Comparison of ENCODE assay signal across 1 cellular context in the genomic region with DNA sequence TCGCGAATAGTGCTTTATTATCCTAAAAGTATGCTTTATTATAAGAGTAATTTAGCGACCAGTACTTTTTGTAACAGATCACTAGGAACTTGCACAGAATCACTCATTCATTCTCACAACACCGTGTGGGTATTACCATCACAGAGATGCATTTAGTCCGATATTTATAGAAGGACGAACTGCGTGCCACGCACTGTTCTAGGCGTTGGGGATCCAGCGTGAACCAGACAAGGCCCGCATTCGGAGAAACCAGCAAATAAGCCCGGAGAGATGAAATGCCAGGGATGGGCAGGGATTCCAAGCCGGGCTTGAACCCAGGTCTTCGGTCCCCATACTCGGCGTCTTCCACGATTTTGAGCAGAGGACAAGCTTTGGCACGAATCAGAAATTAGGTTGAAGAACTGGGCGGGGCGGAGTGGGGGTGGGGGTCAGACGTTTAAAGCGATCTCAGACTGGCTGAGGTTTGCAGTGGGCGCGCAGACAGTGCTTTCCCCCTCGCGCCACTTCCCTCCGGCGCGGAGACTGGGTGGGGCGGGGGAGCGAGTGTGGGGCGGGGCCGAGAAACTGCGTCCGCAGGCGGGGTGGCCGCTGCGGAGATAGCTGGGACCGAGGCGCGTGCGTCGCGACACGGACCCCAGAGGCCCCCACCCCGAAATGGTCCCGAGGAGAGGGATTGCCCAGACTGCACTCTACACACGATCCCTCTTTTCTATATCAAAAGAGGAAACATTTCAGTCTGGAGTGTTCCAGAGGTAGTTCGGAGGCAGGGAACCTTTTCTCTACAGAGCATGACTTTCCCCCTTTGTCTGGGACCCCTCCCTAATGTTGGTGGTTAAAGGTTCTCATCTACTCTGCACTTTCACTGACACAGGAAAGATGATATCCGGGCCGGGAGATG.
TF ChIP-seq lines count a peak whose summit lies in the region.

No MANE protein-coding gene starts in this region.

TF ChIP-seq in HEK293, 187 proteins besides CTCF, POLR2A, EP300 and RAD21 (continued from another document and continues in another):
- TF ChIP-seq, protein P1, sequence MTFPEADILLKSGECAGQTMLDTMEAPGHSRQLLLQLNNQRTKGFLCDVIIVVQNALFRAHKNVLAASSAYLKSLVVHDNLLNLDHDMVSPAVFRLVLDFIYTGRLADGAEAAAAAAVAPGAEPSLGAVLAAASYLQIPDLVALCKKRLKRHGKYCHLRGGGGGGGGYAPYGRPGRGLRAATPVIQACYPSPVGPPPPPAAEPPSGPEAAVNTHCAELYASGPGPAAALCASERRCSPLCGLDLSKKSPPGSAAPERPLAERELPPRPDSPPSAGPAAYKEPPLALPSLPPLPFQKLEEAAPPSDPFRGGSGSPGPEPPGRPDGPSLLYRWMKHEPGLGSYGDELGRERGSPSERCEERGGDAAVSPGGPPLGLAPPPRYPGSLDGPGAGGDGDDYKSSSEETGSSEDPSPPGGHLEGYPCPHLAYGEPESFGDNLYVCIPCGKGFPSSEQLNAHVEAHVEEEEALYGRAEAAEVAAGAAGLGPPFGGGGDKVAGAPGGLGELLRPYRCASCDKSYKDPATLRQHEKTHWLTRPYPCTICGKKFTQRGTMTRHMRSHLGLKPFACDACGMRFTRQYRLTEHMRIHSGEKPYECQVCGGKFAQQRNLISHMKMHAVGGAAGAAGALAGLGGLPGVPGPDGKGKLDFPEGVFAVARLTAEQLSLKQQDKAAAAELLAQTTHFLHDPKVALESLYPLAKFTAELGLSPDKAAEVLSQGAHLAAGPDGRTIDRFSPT (tag by site-specific recombination; IDR thresholded peaks at IDR 0.05): no peak
- TF ChIP-seq ZNF623 (tag by site-specific recombination; IDR thresholded peaks at IDR 0.05): no peak
- TF ChIP-seq ZNF596 (tag by site-specific recombination; IDR thresholded peaks at IDR 0.05): no peak
- TF ChIP-seq, protein P2, sequence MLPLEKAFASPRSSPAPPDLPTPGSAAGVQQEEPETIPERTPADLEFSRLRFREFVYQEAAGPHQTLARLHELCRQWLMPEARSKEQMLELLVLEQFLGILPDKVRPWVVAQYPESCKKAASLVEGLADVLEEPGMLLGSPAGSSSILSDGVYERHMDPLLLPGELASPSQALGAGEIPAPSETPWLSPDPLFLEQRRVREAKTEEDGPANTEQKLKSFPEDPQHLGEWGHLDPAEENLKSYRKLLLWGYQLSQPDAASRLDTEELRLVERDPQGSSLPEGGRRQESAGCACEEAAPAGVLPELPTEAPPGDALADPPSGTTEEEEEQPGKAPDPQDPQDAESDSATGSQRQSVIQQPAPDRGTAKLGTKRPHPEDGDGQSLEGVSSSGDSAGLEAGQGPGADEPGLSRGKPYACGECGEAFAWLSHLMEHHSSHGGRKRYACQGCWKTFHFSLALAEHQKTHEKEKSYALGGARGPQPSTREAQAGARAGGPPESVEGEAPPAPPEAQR (tag by site-specific recombination; IDR thresholded peaks at IDR 0.05): no peak
- no peak for TF ChIP-seq GLIS1 (tag by site-specific recombination; IDR thresholded peaks at IDR 0.05)
- 0 out of 2 replicates have a peak, but pooled peaks have one; percentile 17 for TF ChIP-seq ZNF24 (tag by site-specific recombination; IDR thresholded peaks at IDR 0.05)
- TF ChIP-seq SCRT2 (tag by site-specific recombination; IDR thresholded peaks at IDR 0.05): no peak
- TF ChIP-seq ZNF776 (tag by site-specific recombination; IDR thresholded peaks at IDR 0.05; ENCODE audit: borderline replicate concordance): no peak
- TF ChIP-seq ZBTB17 (tag by site-specific recombination; IDR thresholded peaks at IDR 0.05): no peak
- no peak for TF ChIP-seq ZNF146 (tag by site-specific recombination; IDR thresholded peaks at IDR 0.05)
- TF ChIP-seq ZBTB1 (tag by site-specific recombination; IDR thresholded peaks at IDR 0.05): no peak
- TF ChIP-seq ZNF514 (tag by site-specific recombination; IDR thresholded peaks at IDR 0.05): no peak
- TF ChIP-seq ZBTB48 (tag by site-specific recombination; IDR thresholded peaks at IDR 0.05): no peak; the same call in 1 of the 2 replicates
- 0 out of 2 replicates have a peak, but pooled peaks have one; percentile 11 for TF ChIP-seq PRDM1 (tag by site-specific recombination; IDR thresholded peaks at IDR 0.05)
- TF ChIP-seq, protein P3, sequence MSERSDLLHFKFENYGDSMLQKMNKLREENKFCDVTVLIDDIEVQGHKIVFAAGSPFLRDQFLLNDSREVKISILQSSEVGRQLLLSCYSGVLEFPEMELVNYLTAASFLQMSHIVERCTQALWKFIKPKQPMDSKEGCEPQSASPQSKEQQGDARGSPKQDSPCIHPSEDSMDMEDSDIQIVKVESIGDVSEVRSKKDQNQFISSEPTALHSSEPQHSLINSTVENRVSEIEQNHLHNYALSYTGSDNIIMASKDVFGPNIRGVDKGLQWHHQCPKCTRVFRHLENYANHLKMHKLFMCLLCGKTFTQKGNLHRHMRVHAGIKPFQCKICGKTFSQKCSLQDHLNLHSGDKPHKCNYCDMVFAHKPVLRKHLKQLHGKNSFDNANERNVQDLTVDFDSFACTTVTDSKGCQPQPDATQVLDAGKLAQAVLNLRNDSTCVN (tag by site-specific recombination; optimal IDR thresholded peaks at IDR 0.05): peak; percentile 56
- 0 out of 2 replicates have a peak, but pooled peaks have one; percentile 27 for TF ChIP-seq KLF9 (tag by site-specific recombination; IDR thresholded peaks at IDR 0.05; ENCODE audit: low read depth)
- no peak for TF ChIP-seq YY2 (tag by site-specific recombination; IDR thresholded peaks at IDR 0.05)
- no peak for TF ChIP-seq GLI2 (tag by site-specific recombination; IDR thresholded peaks at IDR 0.05; ENCODE audit: borderline replicate concordance, low read depth)
- no peak for TF ChIP-seq MYNN (tag by site-specific recombination; IDR thresholded peaks at IDR 0.05; ENCODE audit: borderline replicate concordance)
- TF ChIP-seq, protein P4, sequence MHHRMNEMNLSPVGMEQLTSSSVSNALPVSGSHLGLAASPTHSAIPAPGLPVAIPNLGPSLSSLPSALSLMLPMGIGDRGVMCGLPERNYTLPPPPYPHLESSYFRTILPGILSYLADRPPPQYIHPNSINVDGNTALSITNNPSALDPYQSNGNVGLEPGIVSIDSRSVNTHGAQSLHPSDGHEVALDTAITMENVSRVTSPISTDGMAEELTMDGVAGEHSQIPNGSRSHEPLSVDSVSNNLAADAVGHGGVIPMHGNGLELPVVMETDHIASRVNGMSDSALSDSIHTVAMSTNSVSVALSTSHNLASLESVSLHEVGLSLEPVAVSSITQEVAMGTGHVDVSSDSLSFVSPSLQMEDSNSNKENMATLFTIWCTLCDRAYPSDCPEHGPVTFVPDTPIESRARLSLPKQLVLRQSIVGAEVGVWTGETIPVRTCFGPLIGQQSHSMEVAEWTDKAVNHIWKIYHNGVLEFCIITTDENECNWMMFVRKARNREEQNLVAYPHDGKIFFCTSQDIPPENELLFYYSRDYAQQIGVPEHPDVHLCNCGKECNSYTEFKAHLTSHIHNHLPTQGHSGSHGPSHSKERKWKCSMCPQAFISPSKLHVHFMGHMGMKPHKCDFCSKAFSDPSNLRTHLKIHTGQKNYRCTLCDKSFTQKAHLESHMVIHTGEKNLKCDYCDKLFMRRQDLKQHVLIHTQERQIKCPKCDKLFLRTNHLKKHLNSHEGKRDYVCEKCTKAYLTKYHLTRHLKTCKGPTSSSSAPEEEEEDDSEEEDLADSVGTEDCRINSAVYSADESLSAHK (tag by site-specific recombination; IDR thresholded peaks at IDR 0.05): no peak
- TF ChIP-seq ZNF843 (tag by site-specific recombination; IDR thresholded peaks at IDR 0.05): no peak
- no peak for TF ChIP-seq BCL11B (tag by site-specific recombination; IDR thresholded peaks at IDR 0.05; ENCODE audit: low read depth)
- TF ChIP-seq, protein P5, sequence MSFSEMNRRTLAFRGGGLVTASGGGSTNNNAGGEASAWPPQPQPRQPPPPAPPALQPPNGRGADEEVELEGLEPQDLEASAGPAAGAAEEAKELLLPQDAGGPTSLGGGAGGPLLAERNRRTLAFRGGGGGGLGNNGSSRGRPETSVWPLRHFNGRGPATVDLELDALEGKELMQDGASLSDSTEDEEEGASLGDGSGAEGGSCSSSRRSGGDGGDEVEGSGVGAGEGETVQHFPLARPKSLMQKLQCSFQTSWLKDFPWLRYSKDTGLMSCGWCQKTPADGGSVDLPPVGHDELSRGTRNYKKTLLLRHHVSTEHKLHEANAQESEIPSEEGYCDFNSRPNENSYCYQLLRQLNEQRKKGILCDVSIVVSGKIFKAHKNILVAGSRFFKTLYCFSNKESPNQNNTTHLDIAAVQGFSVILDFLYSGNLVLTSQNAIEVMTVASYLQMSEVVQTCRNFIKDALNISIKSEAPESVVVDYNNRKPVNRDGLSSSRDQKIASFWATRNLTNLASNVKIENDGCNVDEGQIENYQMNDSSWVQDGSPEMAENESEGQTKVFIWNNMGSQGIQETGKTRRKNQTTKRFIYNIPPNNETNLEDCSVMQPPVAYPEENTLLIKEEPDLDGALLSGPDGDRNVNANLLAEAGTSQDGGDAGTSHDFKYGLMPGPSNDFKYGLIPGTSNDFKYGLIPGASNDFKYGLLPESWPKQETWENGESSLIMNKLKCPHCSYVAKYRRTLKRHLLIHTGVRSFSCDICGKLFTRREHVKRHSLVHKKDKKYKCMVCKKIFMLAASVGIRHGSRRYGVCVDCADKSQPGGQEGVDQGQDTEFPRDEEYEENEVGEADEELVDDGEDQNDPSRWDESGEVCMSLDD (tag by site-specific recombination; IDR thresholded peaks at IDR 0.05): peak; percentile 21; the same call in 1 of the 2 replicates
- TF ChIP-seq ZBTB21 (tag by site-specific recombination; IDR thresholded peaks at IDR 0.05): no peak
- TF ChIP-seq ZNF621 (tag by site-specific recombination; IDR thresholded peaks at IDR 0.05): no peak
- TF ChIP-seq ZNF138 (tag by site-specific recombination; IDR thresholded peaks at IDR 0.05; ENCODE audit: borderline replicate concordance): no peak
- TF ChIP-seq, protein P6, sequence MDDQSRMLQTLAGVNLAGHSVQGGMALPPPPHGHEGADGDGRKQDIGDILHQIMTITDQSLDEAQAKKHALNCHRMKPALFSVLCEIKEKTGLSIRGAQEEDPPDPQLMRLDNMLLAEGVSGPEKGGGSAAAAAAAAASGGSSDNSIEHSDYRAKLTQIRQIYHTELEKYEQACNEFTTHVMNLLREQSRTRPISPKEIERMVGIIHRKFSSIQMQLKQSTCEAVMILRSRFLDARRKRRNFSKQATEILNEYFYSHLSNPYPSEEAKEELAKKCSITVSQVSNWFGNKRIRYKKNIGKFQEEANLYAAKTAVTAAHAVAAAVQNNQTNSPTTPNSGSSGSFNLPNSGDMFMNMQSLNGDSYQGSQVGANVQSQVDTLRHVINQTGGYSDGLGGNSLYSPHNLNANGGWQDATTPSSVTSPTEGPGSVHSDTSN (CRISPR knock-in tag; IDR thresholded peaks at IDR 0.05): no peak
- TF ChIP-seq, protein P7, sequence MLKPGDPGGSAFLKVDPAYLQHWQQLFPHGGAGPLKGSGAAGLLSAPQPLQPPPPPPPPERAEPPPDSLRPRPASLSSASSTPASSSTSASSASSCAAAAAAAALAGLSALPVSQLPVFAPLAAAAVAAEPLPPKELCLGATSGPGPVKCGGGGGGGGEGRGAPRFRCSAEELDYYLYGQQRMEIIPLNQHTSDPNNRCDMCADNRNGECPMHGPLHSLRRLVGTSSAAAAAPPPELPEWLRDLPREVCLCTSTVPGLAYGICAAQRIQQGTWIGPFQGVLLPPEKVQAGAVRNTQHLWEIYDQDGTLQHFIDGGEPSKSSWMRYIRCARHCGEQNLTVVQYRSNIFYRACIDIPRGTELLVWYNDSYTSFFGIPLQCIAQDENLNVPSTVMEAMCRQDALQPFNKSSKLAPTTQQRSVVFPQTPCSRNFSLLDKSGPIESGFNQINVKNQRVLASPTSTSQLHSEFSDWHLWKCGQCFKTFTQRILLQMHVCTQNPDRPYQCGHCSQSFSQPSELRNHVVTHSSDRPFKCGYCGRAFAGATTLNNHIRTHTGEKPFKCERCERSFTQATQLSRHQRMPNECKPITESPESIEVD (tag by site-specific recombination; IDR thresholded peaks at IDR 0.05): no peak
- TF ChIP-seq, protein P8, sequence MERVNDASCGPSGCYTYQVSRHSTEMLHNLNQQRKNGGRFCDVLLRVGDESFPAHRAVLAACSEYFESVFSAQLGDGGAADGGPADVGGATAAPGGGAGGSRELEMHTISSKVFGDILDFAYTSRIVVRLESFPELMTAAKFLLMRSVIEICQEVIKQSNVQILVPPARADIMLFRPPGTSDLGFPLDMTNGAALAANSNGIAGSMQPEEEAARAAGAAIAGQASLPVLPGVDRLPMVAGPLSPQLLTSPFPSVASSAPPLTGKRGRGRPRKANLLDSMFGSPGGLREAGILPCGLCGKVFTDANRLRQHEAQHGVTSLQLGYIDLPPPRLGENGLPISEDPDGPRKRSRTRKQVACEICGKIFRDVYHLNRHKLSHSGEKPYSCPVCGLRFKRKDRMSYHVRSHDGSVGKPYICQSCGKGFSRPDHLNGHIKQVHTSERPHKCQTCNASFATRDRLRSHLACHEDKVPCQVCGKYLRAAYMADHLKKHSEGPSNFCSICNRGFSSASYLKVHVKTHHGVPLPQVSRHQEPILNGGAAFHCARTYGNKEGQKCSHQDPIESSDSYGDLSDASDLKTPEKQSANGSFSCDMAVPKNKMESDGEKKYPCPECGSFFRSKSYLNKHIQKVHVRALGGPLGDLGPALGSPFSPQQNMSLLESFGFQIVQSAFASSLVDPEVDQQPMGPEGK (tag by site-specific recombination; IDR thresholded peaks at IDR 0.05): peak; percentile 43
- no peak for TF ChIP-seq ZNF211 (tag by site-specific recombination; IDR thresholded peaks at IDR 0.05; ENCODE audit: low read depth)
- TF ChIP-seq ZFP37 (tag by site-specific recombination; IDR thresholded peaks at IDR 0.05): no peak
- no peak for TF ChIP-seq ZNF561 (tag by site-specific recombination; IDR thresholded peaks at IDR 0.05; ENCODE audit: borderline replicate concordance)
- TF ChIP-seq ZNF555 (tag by site-specific recombination; conservative IDR thresholded peaks at IDR 0.05): no peak
- TF ChIP-seq ZSCAN30 (tag by site-specific recombination; IDR thresholded peaks at IDR 0.05): no peak
- no peak for TF ChIP-seq ZNF416 (tag by site-specific recombination; IDR thresholded peaks at IDR 0.05)
- TF ChIP-seq KLF1 (tag by site-specific recombination; IDR thresholded peaks at IDR 0.05): 0 out of 2 replicates have a peak, but pooled peaks have one; percentile 14
- no peak for TF ChIP-seq ZNF175 (tag by site-specific recombination; IDR thresholded peaks at IDR 0.05)
- TF ChIP-seq, protein P9, sequence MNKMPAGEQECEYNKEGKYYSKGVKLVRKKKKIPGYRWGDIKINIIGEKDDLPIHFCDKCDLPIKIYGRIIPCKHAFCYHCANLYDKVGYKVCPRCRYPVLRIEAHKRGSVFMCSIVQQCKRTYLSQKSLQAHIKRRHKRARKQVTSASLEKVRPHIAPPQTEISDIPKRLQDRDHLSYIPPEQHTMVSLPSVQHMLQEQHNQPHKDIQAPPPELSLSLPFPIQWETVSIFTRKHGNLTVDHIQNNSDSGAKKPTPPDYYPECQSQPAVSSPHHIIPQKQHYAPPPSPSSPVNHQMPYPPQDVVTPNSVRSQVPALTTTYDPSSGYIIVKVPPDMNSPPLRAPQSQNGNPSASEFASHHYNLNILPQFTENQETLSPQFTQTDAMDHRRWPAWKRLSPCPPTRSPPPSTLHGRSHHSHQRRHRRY (tag by site-specific recombination; IDR thresholded peaks at IDR 0.05): no peak
- TF ChIP-seq SP7 (tag by site-specific recombination; IDR thresholded peaks at IDR 0.05): 0 out of 2 replicates have a peak, but pooled peaks have one; percentile 4
- no peak for TF ChIP-seq ZNF292 (tag by site-specific recombination; IDR thresholded peaks at IDR 0.05; ENCODE audit: borderline replicate concordance, low read depth)
- TF ChIP-seq ZNF132 (tag by site-specific recombination; IDR thresholded peaks at IDR 0.05; ENCODE audit: borderline replicate concordance): no peak
- TF ChIP-seq ZNF660 (tag by site-specific recombination; IDR thresholded peaks at IDR 0.05): no peak
- no peak for TF ChIP-seq ZBTB7A (tag by site-specific recombination; IDR thresholded peaks at IDR 0.05; ENCODE audit: low read depth)
- TF ChIP-seq ZNF23 (tag by site-specific recombination; IDR thresholded peaks at IDR 0.05; ENCODE audit: borderline replicate concordance): no peak
- TF ChIP-seq ZNF223 (tag by site-specific recombination; IDR thresholded peaks at IDR 0.05): no peak
